In genomic region chr2:10157293-10157692, GRCh38 we compare ENCODE assay signal across 1 cellular context.
TF ChIP-seq lines count a peak whose summit lies in the region.

No MANE protein-coding gene starts in this region.

TF ChIP-seq in H1, 55 proteins besides CTCF, POLR2A, EP300 and RAD21:
- TF ChIP-seq SIX5 (IDR thresholded peaks at IDR 0.05; ENCODE audit: low read depth, low read length) (no peak), TEAD4 (IDR thresholded peaks at IDR 0.05; ENCODE audit: low read depth, low read length) (no peak), YY1 (IDR thresholded peaks at IDR 0.05; ENCODE audit: low read depth, low read length) (no peak), CREB1 (IDR thresholded peaks at IDR 0.05) (no peak), TAF7 (optimal IDR thresholded peaks at IDR 0.05; ENCODE audit: borderline replicate concordance, low read depth, low read length) (no peak), ASH2L (IDR thresholded peaks at IDR 0.05; ENCODE audit: low read length) (no peak), CEBPB (IDR thresholded peaks at IDR 0.05; ENCODE audit: low read depth, low read length) (no peak), SRF (IDR thresholded peaks at IDR 0.05; ENCODE audit: low read depth, low read length) (no peak), FOSL1 (IDR thresholded peaks at IDR 0.05; ENCODE audit: insufficient read depth, low read depth, low read length) (no peak), SUZ12 (IDR thresholded peaks at IDR 0.05; ENCODE audit: low read length) (no peak), SP1 (IDR thresholded peaks at IDR 0.05; ENCODE audit: low read depth, low read length) (no peak)
- TF ChIP-seq, protein P1, sequence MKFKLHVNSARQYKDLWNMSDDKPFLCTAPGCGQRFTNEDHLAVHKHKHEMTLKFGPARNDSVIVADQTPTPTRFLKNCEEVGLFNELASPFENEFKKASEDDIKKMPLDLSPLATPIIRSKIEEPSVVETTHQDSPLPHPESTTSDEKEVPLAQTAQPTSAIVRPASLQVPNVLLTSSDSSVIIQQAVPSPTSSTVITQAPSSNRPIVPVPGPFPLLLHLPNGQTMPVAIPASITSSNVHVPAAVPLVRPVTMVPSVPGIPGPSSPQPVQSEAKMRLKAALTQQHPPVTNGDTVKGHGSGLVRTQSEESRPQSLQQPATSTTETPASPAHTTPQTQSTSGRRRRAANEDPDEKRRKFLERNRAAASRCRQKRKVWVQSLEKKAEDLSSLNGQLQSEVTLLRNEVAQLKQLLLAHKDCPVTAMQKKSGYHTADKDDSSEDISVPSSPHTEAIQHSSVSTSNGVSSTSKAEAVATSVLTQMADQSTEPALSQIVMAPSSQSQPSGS (IDR thresholded peaks at IDR 0.05; ENCODE audit: low read length) = no peak
